In genomic region chr20:6160736-6161135, GRCh38 we compare ENCODE assay signal across 30 cellular contexts. TPM values are rescaled to one million over a fixed set of nuclear protein-coding genes. Genes with fewer than 3 reads are reported as not detected.
"Had no signal": no experiment of that assay in that cellular context is flagged by ENCODE, and none has a peak within 500 bp of the region (broad histone marks: within the 10 kb centered on the region; RNA-seq: fewer than 3 reads in every experiment).

No MANE protein-coding gene starts in this region.

- H3K27ac ChIP-seq: left lung, lower lobe of right lung, neutrophil, parathyroid adenoma, right atrium auricular region, right lobe of liver, transverse colon, upper lobe of left lung, vagina had no signal

- H3K36me3 ChIP-seq: left lung, lower lobe of right lung, neutrophil, right atrium auricular region, right lobe of liver, transverse colon, upper lobe of left lung, vagina had no signal

- H3K4me1 Mint-ChIP-seq: immature natural killer cell; naive thymus-derived CD8-positive, alpha-beta T cell; neural crest cell; stimulated activated memory B cell treated with anti-CD40 and anti-IgM and Interleukin-4, amounts not matched to agents 10 μg/mL and 1 μg/mL and 100 μg/mL, for 72 hours; stimulated activated naive CD8-positive, alpha-beta T cell treated with anti-CD3 and anti-CD28 coated beads, Interleukin-15, amount 100 ng/mL, for 72 hours had no signal

- H3K9me3 ChIP-seq: lower lobe of right lung, neutrophil, vagina had no signal

- H3K4me3 ChIP-seq: left lung, lower lobe of right lung, right atrium auricular region, right lobe of liver, smooth muscle cell, transverse colon, upper lobe of left lung, vagina had no signal

- H3K36me3 Mint-ChIP-seq: immature natural killer cell had no signal

- ATAC-seq: left colon; left lung; lower lobe of right lung; naive thymus-derived CD8-positive, alpha-beta T cell; right lobe of liver; stimulated activated memory B cell treated with anti-CD40 and anti-IgM and Interleukin-4, amounts not matched to agents 10 μg/mL and 1 μg/mL and 100 μg/mL, for 72 hours; stimulated activated naive CD8-positive, alpha-beta T cell treated with anti-CD3 and anti-CD28 coated beads, Interleukin-15, amount 100 ng/mL, for 72 hours had no signal

- DNase-seq: hypothalamus; immature natural killer cell; kidney; left colon; left lung; lower lobe of right lung; mammary epithelial cell; mesenchymal stem cell; naive thymus-derived CD8-positive, alpha-beta T cell; occipital lobe; right lobe of liver; stimulated activated CD4-positive, alpha-beta T cell treated with anti-CD3 and anti-CD28 coated beads, Interleukin-1b, Interleukin-23, amount 100 ng/mL, for 48 hours; stimulated activated CD4-positive, alpha-beta T cell treated with anti-CD3 and anti-CD28 coated beads, Interleukin-2, amount 100 ng/mL, for 48 hours; stimulated activated CD4-positive, alpha-beta T cell treated with anti-CD3 and anti-CD28 coated beads, Interleukin-4, amount 100 ng/mL, for 4 hours; stimulated activated CD8-positive, alpha-beta memory T cell treated with anti-CD3 and anti-CD28 coated beads, Interleukin-4, amount 100 ng/mL, for 48 hours; stimulated activated naive CD4-positive, alpha-beta T cell treated with Interleukin-2 at 50 U/mL for 16 hours; stimulated activated naive CD8-positive, alpha-beta T cell treated with anti-CD3 and anti-CD28 coated beads, Interleukin-15, amount 100 ng/mL, for 72 hours; substantia nigra; transverse colon; upper lobe of left lung had no signal

- H3K79me2 ChIP-seq: parathyroid adenoma had no signal

- H2AFZ ChIP-seq: parathyroid adenoma had no signal

- H3K4me2 ChIP-seq: smooth muscle cell had no signal

- H3K9ac ChIP-seq: parathyroid adenoma had no signal

- H3K4me1 ChIP-seq: parathyroid adenoma, transverse colon, upper lobe of left lung had no signal

- H3K4me3 Mint-ChIP-seq: immature natural killer cell; naive thymus-derived CD8-positive, alpha-beta T cell; nephron; neural crest cell; stimulated activated memory B cell treated with anti-CD40 and anti-IgM and Interleukin-4, amounts not matched to agents 10 μg/mL and 1 μg/mL and 100 μg/mL, for 72 hours; stimulated activated naive CD8-positive, alpha-beta T cell treated with anti-CD3 and anti-CD28 coated beads, Interleukin-15, amount 100 ng/mL, for 72 hours had no signal

- H3K27me3 ChIP-seq: left lung, right atrium auricular region, right lobe of liver, transverse colon, upper lobe of left lung, vagina had no signal

- H3K27ac Mint-ChIP-seq: immature natural killer cell; naive thymus-derived CD8-positive, alpha-beta T cell; progenitor cell of endocrine pancreas; stimulated activated memory B cell treated with anti-CD40 and anti-IgM and Interleukin-4, amounts not matched to agents 10 μg/mL and 1 μg/mL and 100 μg/mL, for 72 hours; stimulated activated naive CD8-positive, alpha-beta T cell treated with anti-CD3 and anti-CD28 coated beads, Interleukin-15, amount 100 ng/mL, for 72 hours had no signal

RNA-seq across cellular contexts. Expression of gene FERMT1, which starts 37.9 kb away (rescaled TPM):
- total RNA-seq: naive thymus-derived CD8-positive, alpha-beta T cell; skeletal muscle tissue had no signal
- polyA plus RNA-seq: immature natural killer cell; naive thymus-derived CD8-positive, alpha-beta T cell had no signal
